In the genomic region with DNA sequence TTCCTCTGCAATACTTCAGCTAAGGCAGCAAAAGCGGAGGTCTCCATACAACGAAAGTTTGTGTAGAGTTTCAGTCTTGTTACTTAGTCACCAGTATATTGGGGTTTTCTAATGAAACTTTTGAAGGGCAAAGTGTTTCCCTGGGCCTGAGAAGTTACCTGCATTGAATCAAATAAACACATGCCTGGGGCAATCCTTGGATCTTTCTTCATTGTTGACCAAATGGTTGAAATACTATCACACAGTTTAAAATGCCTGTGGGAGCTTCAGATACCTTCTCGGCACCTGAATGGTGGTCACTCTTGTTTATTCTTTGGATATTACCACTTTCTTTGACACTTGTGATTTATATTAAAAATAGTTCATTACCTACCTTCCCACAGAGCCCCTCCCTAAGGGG, we compare ENCODE assay signal across 8 cellular contexts. TPM values are rescaled to one million over a fixed set of nuclear protein-coding genes. Genes with fewer than 3 reads are reported as not detected.
DNase-seq lines count a peak whose midpoint lies in the region; ATAC-seq and TF ChIP-seq lines count a peak whose summit lies in the region.

No MANE protein-coding gene starts in this region.

- H3K27me3 ChIP-seq in Caco-2 (replicated peaks; ENCODE audit: control insufficient read depth, insufficient read depth, low read length) = no peaks in the 10 kb centered on the region
- H3K27me3 ChIP-seq in IMR-90 (ENCODE audit: control insufficient read depth, insufficient read depth, low read length) = no peaks in the 10 kb centered on the region
- H3K27me3 ChIP-seq in colonic mucosa = no peaks in the 10 kb centered on the region
- peaks cover 3% of the 10 kb centered on the region for H3K27me3 ChIP-seq in neuron (ENCODE audit: insufficient read depth, low read length)

- peak overlapping the region; percentile 87 for H3K4me3 Mint-ChIP-seq in Caco-2 (ENCODE audit: unreplicated experiment)

- no peaks in the 10 kb centered on the region for H3K36me3 ChIP-seq in Caco-2 (ENCODE audit: control insufficient read depth, insufficient read depth, low read length)
- peaks cover 4% of the 10 kb centered on the region for H3K36me3 ChIP-seq in IMR-90 (ENCODE audit: control insufficient read depth, insufficient read depth, low read length)
- no peaks in the 10 kb centered on the region for H3K36me3 ChIP-seq in colonic mucosa
- no peaks in the 10 kb centered on the region for H3K36me3 ChIP-seq in neuron (ENCODE audit: insufficient read depth, low read length)

- H4K91ac ChIP-seq in IMR-90 (ENCODE audit: insufficient read depth, low read depth, low read length) = no peak overlapping the region

- intact Hi-C loops in Caco-2 (cut with micrococcal nuclease; ENCODE audit: unreplicated experiment) = no loop called here
- intact Hi-C loops in IMR-90 (cut with micrococcal nuclease) = loop anchor here (2.0 kb wide), 1 partner anchor 164 kb away; no protein-coding TSS in a partner anchor
- intact Hi-C loops in colonic mucosa (cut with DNase I) = no loop called here

- no peaks in the 10 kb centered on the region for H3K9me3 ChIP-seq in Caco-2
- H3K9me3 ChIP-seq in IMR-90 (ENCODE audit: control insufficient read depth, insufficient read depth, low read length) = no peaks in the 10 kb centered on the region
- no peaks in the 10 kb centered on the region for H3K9me3 ChIP-seq in colonic mucosa
- H3K9me3 ChIP-seq in neuron (ENCODE audit: low read length) = no peaks in the 10 kb centered on the region

- peak overlapping the region; percentile 87 for H3K23ac ChIP-seq in IMR-90 (ENCODE audit: low read depth, low read length)

- no CpG with 5 or more reads among the region's 3 CpGs for WGBS in IMR-90 (ENCODE audit: extremely low coverage in 2 of 2, insufficient read length in 1 of 2), 2 experiments

- no peak overlapping the region for H2AK9ac ChIP-seq in IMR-90 (replicated peaks; ENCODE audit: low read depth, low read length, poor library complexity)

- H3K36me3 Mint-ChIP-seq in Caco-2 (ENCODE audit: insufficient read depth, unreplicated experiment) = no peaks in the 10 kb centered on the region

- peak overlapping the region; percentile 92 for H3K4me2 ChIP-seq in IMR-90 (ENCODE audit: low read depth, low read length)

- peaks cover 0 to 26% of the 10 kb centered on the region in 2 experiments; a peak in 2 of 4 replicates for H3K79me1 ChIP-seq in IMR-90 (ENCODE audit: low read depth in 1 of 2, low read length in 2 of 2)

- CTCF ChIA-PET in Caco-2 (lab: Charles Lee) = interaction anchor here (0.8 kb wide), 1 partner anchor 9 kb away, joined by 3 read pairs; no protein-coding TSS in a partner anchor
- CTCF ChIA-PET in IMR-90 (lab: Yijun Ruan, JAX) = interaction anchor here (0.6 to 1.5 kb wide), 2 partner anchors 37 to 237 kb away, joined by 4 to 6 read pairs; no protein-coding TSS in a partner anchor
- CTCF ChIA-PET in HEK293T (lab: Yijun Ruan, JAX) = interaction anchor here (0.6 to 1.5 kb wide), 2 partner anchors 244 to 323 kb away, joined by 3 to 12 read pairs; no protein-coding TSS in a partner anchor

- in situ Hi-C loops in IMR-90 (cut with MboI; ENCODE audit: low sequenced_read_pairs) = loop anchor here (25.0 kb wide), 2 partner anchors 341 to 541 kb away; partner anchors contain the start of gene LRRK1
- in situ Hi-C loops in GM13977 (cut with MboI; ENCODE audit: low pct_unique_long_range_greater_than_20kb, low sequenced_read_pairs, unreplicated experiment) = loop anchor here (10.0 to 25.0 kb wide), 3 partner anchors 158 to 641 kb away; partner anchors contain the start of genes ASB7, LINS1 and LRRK1

- peak overlapping the region; percentile 88 for H3K4me3 ChIP-seq in Caco-2 (ENCODE audit: low read depth, low read length)
- peak overlapping the region; percentile 100 for H3K4me3 ChIP-seq in IMR-90 (ENCODE audit: insufficient read depth, low read depth, low read length)
- peak overlapping the region; percentile 62 for H3K4me3 ChIP-seq in colonic mucosa
- H3K4me3 ChIP-seq in neuron (ENCODE audit: low read length) = peak overlapping the region; percentile 90

- ATAC-seq in IMR-90 (ENCODE audit: low read depth) = no peak

- H3K27ac ChIP-seq in IMR-90 (ENCODE audit: insufficient read depth, low read length) (peak overlapping the region; percentile 95; the same call in 1 of the 2 replicates), colonic mucosa (no peak overlapping the region)

- H3K4me1 ChIP-seq in Caco-2 (peaks cover 17% of the 10 kb centered on the region), IMR-90 (ENCODE audit: control insufficient read depth, insufficient read depth, low read length) (peaks cover 17% of the 10 kb centered on the region), colonic mucosa (peaks cover 19% of the 10 kb centered on the region), neuron (ENCODE audit: insufficient read depth, low read length) (peaks cover 20% of the 10 kb centered on the region)

- peak overlapping the region; percentile 55 to 89 for H4K8ac ChIP-seq in IMR-90 (ENCODE audit: low read depth in 2 of 2, low read length in 2 of 2)

- no peaks in the 10 kb centered on the region for H3K27me3 Mint-ChIP-seq in Caco-2 (ENCODE audit: insufficient read depth, unreplicated experiment)

- TF ChIP-seq RAD21 in IMR-90 (IDR thresholded peaks at IDR 0.05; ENCODE audit: low read length) = no peak

- 0 out of 2 replicates have a peak overlapping the region, but pooled peaks have one; percentile 91 for H3K4ac ChIP-seq in IMR-90 (ENCODE audit: low read depth, low read length)

- H4K5ac ChIP-seq in IMR-90 (ENCODE audit: low read depth, low read length) = peak overlapping the region; percentile 21; the same call in 1 of the 2 replicates

- H2BK20ac ChIP-seq in IMR-90 (ENCODE audit: low read depth, low read length) = no peak overlapping the region

- H2BK120ac ChIP-seq in IMR-90 (ENCODE audit: low read depth, low read length) = peak overlapping the region; percentile 84; the same call in 1 of the 2 replicates

- H3K4me1 Mint-ChIP-seq in Caco-2 (ENCODE audit: low read depth, unreplicated experiment) = peaks cover 8% of the 10 kb centered on the region

- no peak overlapping the region for H2AK5ac ChIP-seq in IMR-90 (ENCODE audit: low read depth, low read length)

- BruUV-seq in Caco-2 (replicated peaks; lab: Mats Ljungman, UMichigan) (no TSS peak), IMR-90 (replicated peaks; lab: Mats Ljungman, UMichigan) (no TSS peak)

- peak overlapping the region; percentile 93; the same call in 1 of the 2 replicates for H3K14ac ChIP-seq in IMR-90 (replicated peaks; ENCODE audit: low read depth, low read length)

- H2BK5ac ChIP-seq in IMR-90 (ENCODE audit: low read depth, low read length, poor library complexity, severe bottlenecking) = peak overlapping the region; percentile 88

- TF ChIP-seq POLR2A in IMR-90 (IDR thresholded peaks at IDR 0.05; ENCODE audit: low read depth, low read length) = no peak

- no peak overlapping the region for H2BK15ac ChIP-seq in IMR-90 (ENCODE audit: low read depth, low read length)

- H3K56ac ChIP-seq in IMR-90 (ENCODE audit: extremely low read depth, insufficient read depth, low read length) = peak overlapping the region; percentile 84; the same call in 1 of the 2 replicates

- DNase-seq in Caco-2 (no peak), IMR-90 (no peak), colonic mucosa (no peak), COLO829 (ENCODE audit: low spot score) (no peak), NCI-H510A treated with DMSO at 0.1 percent for 48 hours (lab: John Stamatoyannopoulos, UW) (no peak), HEK293T (ENCODE audit: extremely low spot score) (no peak), GM13977 (ENCODE audit: low spot score) (no peak)

- H3K9me3 Mint-ChIP-seq in Caco-2 (ENCODE audit: unreplicated experiment) = no peaks in the 10 kb centered on the region

- 0 out of 2 replicates have a peak, but pooled peaks cover 3% of the 10 kb centered on the region for H3K9me1 ChIP-seq in IMR-90 (ENCODE audit: insufficient read depth, low read length)

- H3K18ac ChIP-seq in IMR-90 (ENCODE audit: low read depth, low read length) = 0 out of 2 replicates have a peak overlapping the region, but pooled peaks have one; percentile 49

- POLR2A ChIA-PET in Caco-2 (lab: Charles Lee) = no interaction called here
- POLR2A ChIA-PET in IMR-90 (lab: Charles Lee; ENCODE audit: unreplicated experiment) = no interaction called here
- POLR2A ChIA-PET in HEK293T (lab: Yijun Ruan, JAX) = interaction anchor here (1.1 to 1.7 kb wide), 2 partner anchors 237 to 245 kb away, joined by 4 read pairs; no protein-coding TSS in a partner anchor

- dilution Hi-C loops in IMR-90 (cut with HindIII; ENCODE audit: low sequenced_read_pairs, unreplicated experiment) = no loop called here

- H3K27ac Mint-ChIP-seq in Caco-2 (ENCODE audit: unreplicated experiment) = peak overlapping the region; percentile 67

- H4K20me1 ChIP-seq in IMR-90 (ENCODE audit: insufficient read depth, low read length) = peaks cover 31% of the 10 kb centered on the region

- TF ChIP-seq CTCF in Caco-2 (IDR thresholded peaks at IDR 0.05; ENCODE audit: insufficient read depth in 1 of 2, low read depth in 1 of 2, low read length in 1 of 2, severe bottlenecking in 1 of 2, unreplicated experiment in 1 of 2) (no peak), IMR-90 (conservative IDR thresholded peaks at IDR 0.05; ENCODE audit: low read depth, low read length) (no peak), colonic mucosa (IDR thresholded peaks at IDR 0.05) (no peak), GM13977 (IDR thresholded peaks at IDR 0.05; ENCODE audit: extremely low read depth, insufficient read depth, missing control alignments) (no peak)

- no peak overlapping the region for H2AFZ ChIP-seq in IMR-90 (replicated peaks; ENCODE audit: low read length, poor library complexity)
- peak overlapping the region; percentile 100 for H2AFZ ChIP-seq in neuron (ENCODE audit: low read depth, low read length)

- peak overlapping the region; percentile 99 for H3K9ac ChIP-seq in IMR-90 (ENCODE audit: low read depth, low read length)
- H3K9ac ChIP-seq in colonic mucosa (ENCODE audit: low read depth in 2 of 2, low read length in 2 of 2) = peak overlapping the region; percentile 87

TF ChIP-seq in HEK293T, 16 proteins besides CTCF, POLR2A, EP300 and RAD21 (continues in another document):
- no peak for TF ChIP-seq SUZ12 (IDR thresholded peaks at IDR 0.05)

RNA-seq across cellular contexts. Expression of gene CHSY1, which starts 1.0 kb away (rescaled TPM):
- total RNA-seq in Caco-2 (2022) (17.5 and 18.7 TPM in 2 replicates), IMR-90 (2012; rRNA removed) (53.2 and 55.3 TPM in 2 replicates), colonic mucosa (10 to 100 TPM; 12.3 to 13.7 TPM)
- polyA plus RNA-seq in IMR-90 (2012; rRNA removed) = 40.5 and 40.9 TPM in 2 replicates
- 12.6 and 25.0 TPM in 2 replicates for polyA plus RNA-seq in IMR-90 (2012; cell fraction: cytosol; rRNA removed)
- 7.3 and 45.0 TPM in 2 replicates for polyA plus RNA-seq in IMR-90 (2012; cell fraction: nucleus; rRNA removed; ENCODE audit: low replicate concordance)

RNA-seq across cellular contexts. Expression of gene SELENOS, which starts 24.4 kb away (rescaled TPM):
- 69.7 and 71.3 TPM in 2 replicates for total RNA-seq in Caco-2 (2022)
- total RNA-seq in IMR-90 (2012; rRNA removed) = 39.8 and 67.5 TPM in 2 replicates
- polyA plus RNA-seq in IMR-90 (2012; rRNA removed) = 73.9 and 77.1 TPM in 2 replicates
- 61.9 and 89.3 TPM in 2 replicates for polyA plus RNA-seq in IMR-90 (2012; cell fraction: cytosol; rRNA removed)
- polyA plus RNA-seq in IMR-90 (2012; cell fraction: nucleus; rRNA removed; ENCODE audit: low replicate concordance) = 72.4 and 84.7 TPM in 2 replicates
- 100 to 1,000 TPM in 1 of 2 donors, 10 to 100 TPM in 1; 85.8 to 121 TPM for total RNA-seq in colonic mucosa

RNA-seq across cellular contexts. Expression of gene SNRPA1, which starts 42.2 kb away (rescaled TPM):
- 123 and 132 TPM in 2 replicates for total RNA-seq in Caco-2 (2022)
- total RNA-seq in IMR-90 (2012; rRNA removed) = 37.1 and 47.5 TPM in 2 replicates
- 75.8 and 79.9 TPM in 2 replicates for polyA plus RNA-seq in IMR-90 (2012; rRNA removed)
- polyA plus RNA-seq in IMR-90 (2012; cell fraction: cytosol; rRNA removed) = 32.8 and 36.8 TPM in 2 replicates
- polyA plus RNA-seq in IMR-90 (2012; cell fraction: nucleus; rRNA removed; ENCODE audit: low replicate concordance) = 24.2 and 105 TPM in 2 replicates
- 10 to 100 TPM; 52.6 to 82.7 TPM for total RNA-seq in colonic mucosa
